29 cellular contexts compared by ENCODE assay signal in the genomic region with DNA sequence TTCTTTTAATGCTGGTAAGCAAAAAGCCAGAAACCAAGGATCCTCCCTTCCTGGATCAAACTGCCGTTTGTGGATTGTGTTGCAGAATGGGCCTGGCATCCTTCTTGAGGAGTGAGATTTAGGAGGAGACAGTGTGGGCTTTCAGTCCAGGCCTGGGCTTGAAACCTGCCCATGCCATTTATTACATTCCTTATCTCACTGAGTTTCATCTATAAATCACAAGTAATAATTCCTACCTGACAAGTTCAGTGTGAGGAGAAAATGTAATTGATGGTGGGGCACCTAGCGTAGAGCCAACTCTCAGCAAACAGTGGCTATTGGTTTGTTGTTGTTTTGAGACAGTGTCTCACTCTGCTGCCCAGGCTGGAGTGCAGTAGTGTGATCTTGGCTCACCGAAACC.
"Had no signal": no experiment of that assay in that cellular context is flagged by ENCODE, and none has a peak within 500 bp of the region (broad histone marks: within the 10 kb centered on the region; RNA-seq: fewer than 3 reads in every experiment).

No MANE protein-coding gene starts in this region.

- H3K4me1 Mint-ChIP-seq: naive B cell; natural killer cell; nephron progenitor cell; stimulated activated naive B cell treated with anti-CD40 and anti-IgM and Interleukin-4, amounts not matched to agents 10 μg/mL and 1 μg/mL and 100 μg/mL, for 72 hours had no signal

- H3K36me3 Mint-ChIP-seq: mesothelial cell of epicardium; naive B cell; natural killer cell; stimulated activated naive B cell treated with anti-CD40 and anti-IgM and Interleukin-4, amounts not matched to agents 10 μg/mL and 1 μg/mL and 100 μg/mL, for 72 hours had no signal

- H3K4me3 Mint-ChIP-seq: mesothelial cell of epicardium; naive B cell; natural killer cell; nephron progenitor cell; stimulated activated naive B cell treated with anti-CD40 and anti-IgM and Interleukin-4, amounts not matched to agents 10 μg/mL and 1 μg/mL and 100 μg/mL, for 72 hours had no signal

- H3K36me3 ChIP-seq: left lung, lower lobe of right lung, ovary, prostate gland, stomach, thyroid gland, transverse colon, upper lobe of left lung, vagina had no signal

- H3K27ac ChIP-seq: left lung, lower lobe of right lung, ovary, prostate gland, skin epidermis, stomach, testis, thyroid gland, transverse colon, upper lobe of left lung, vagina had no signal

- H3K27ac Mint-ChIP-seq: mesothelial cell of epicardium; naive B cell; natural killer cell; nephron progenitor cell; stimulated activated naive B cell treated with anti-CD40 and anti-IgM and Interleukin-4, amounts not matched to agents 10 μg/mL and 1 μg/mL and 100 μg/mL, for 72 hours had no signal

- ATAC-seq: left cardiac atrium; left lung; lower lobe of right lung; natural killer cell; right cardiac atrium; sciatic nerve; stimulated activated naive B cell treated with anti-CD40 and anti-IgM and Interleukin-4, amounts not matched to agents 10 μg/mL and 1 μg/mL and 100 μg/mL, for 72 hours; stimulated activated naive CD8-positive, alpha-beta T cell treated with anti-CD3 and anti-CD28 coated beads, Interleukin-15, Interleukin-2, amounts not matched to agents 100 U/mL and 50 U/mL, for 24 hours had no signal

- H3K4me1 ChIP-seq: left lung, lower lobe of right lung, prostate gland, stomach, testis, transverse colon, upper lobe of left lung, vagina had no signal

- H3K27me3 Mint-ChIP-seq: stimulated activated naive B cell treated with anti-CD40 and anti-IgM and Interleukin-4, amounts not matched to agents 10 μg/mL and 1 μg/mL and 100 μg/mL, for 72 hours had no signal

- H3K4me3 ChIP-seq: left lung, lower lobe of right lung, ovary, prostate gland, skin epidermis, stomach, testis, thyroid gland, transverse colon, upper lobe of left lung, vagina had no signal

- H3K9me3 ChIP-seq: left lung, lower lobe of right lung, ovary, prostate gland, stomach, testis, thyroid gland, transverse colon, upper lobe of left lung, vagina had no signal

- DNase-seq: hippocampal formation; kidney glomerular epithelial cell; left cardiac atrium; left lung; lower lobe of right lung; mesendoderm; naive B cell; natural killer cell; nephron progenitor cell; ovary; posterior cingulate gyrus; retina; right cardiac atrium; stimulated activated CD4-positive, alpha-beta T cell treated with anti-CD3 and anti-CD28 coated beads, Interleukin-12 subunit alpha, Interleukin-12 subunit beta, amount 100 ng/mL, for 4 hours; stimulated activated CD4-positive, alpha-beta T cell treated with anti-CD3 and anti-CD28 coated beads, Interleukin-15, amount 100 ng/mL, for 24 hours; stimulated activated CD4-positive, alpha-beta T cell treated with anti-CD3 and anti-CD28 coated beads, Interleukin-2, amount 100 ng/mL, for 24 hours; stimulated activated CD4-positive, alpha-beta T cell treated with anti-CD3 and anti-CD28 coated beads, Interleukin-4, amount 100 ng/mL, for 1 hour; stimulated activated naive B cell treated with anti-CD40 and anti-IgM and Interleukin-4, amounts not matched to agents 10 μg/mL and 1 μg/mL and 100 μg/mL, for 72 hours; stimulated activated naive CD8-positive, alpha-beta T cell treated with anti-CD3 and anti-CD28 coated beads, Interleukin-15, Interleukin-2, amounts not matched to agents 100 U/mL and 50 U/mL, for 24 hours; stomach; testis; thyroid gland; transverse colon; upper lobe of left lung had no signal

- H3K27me3 ChIP-seq: left lung, ovary, stomach, testis, thyroid gland, transverse colon, upper lobe of left lung, vagina had no signal
